ENCODE assay signal across 17 cellular contexts in genomic region chrX:1400049-1400448, GRCh38.
"Had no signal": no experiment of that assay in that cellular context is flagged by ENCODE, and none has a peak within 500 bp of the region (broad histone marks: within the 10 kb centered on the region; RNA-seq: fewer than 3 reads in every experiment).

No MANE protein-coding gene starts in this region.

- H3K27me3 ChIP-seq: gastrocnemius medialis, heart left ventricle, pancreas, transverse colon had no signal

- H3K9me3 Mint-ChIP-seq: activated CD4-positive, alpha-beta memory T cell treated with anti-CD3 and anti-CD28 coated beads, Interleukin-2, amount 10 ng/mL, durations not matched to agents 7 days and 5 days; activated naive CD4-positive, alpha-beta T cell treated with anti-CD3 and anti-CD28 coated beads, Interleukin-2, amount 50 U/mL, for 72 hours; activated T-helper 2 cell treated with anti-CD3 and anti-CD28 coated beads, Interferon-gamma antibody, Interleukin-2, Interleukin-4, amounts not matched to agents 10 μg/mL and 5 μg/mL and 100 μg/mL, durations not matched to agents 14 hours and 24 hours and 36 hours; brain; naive thymus-derived CD8-positive, alpha-beta T cell had no signal

- H3K27me3 Mint-ChIP-seq: activated CD4-positive, alpha-beta memory T cell treated with anti-CD3 and anti-CD28 coated beads, Interleukin-2, amount 10 ng/mL, durations not matched to agents 7 days and 5 days; activated CD4-positive, alpha-beta T cell treated with anti-CD3 and anti-CD28 coated beads for 36 hours; brain; naive thymus-derived CD8-positive, alpha-beta T cell had no signal

- H3K4me3 ChIP-seq: gastrocnemius medialis, heart left ventricle, pancreas, skin epidermis, transverse colon had no signal

- H3K27ac ChIP-seq: gastrocnemius medialis, heart left ventricle, pancreas, skin epidermis, transverse colon, WERI-Rb-1 had no signal

- H3K27ac Mint-ChIP-seq: activated CD4-positive, alpha-beta memory T cell treated with anti-CD3 and anti-CD28 coated beads, Interleukin-2, amount 10 ng/mL, durations not matched to agents 7 days and 5 days; activated CD4-positive, alpha-beta T cell treated with anti-CD3 and anti-CD28 coated beads for 36 hours; activated naive CD4-positive, alpha-beta T cell treated with anti-CD3 and anti-CD28 coated beads, Interleukin-2, amount 50 U/mL, for 72 hours; activated T-helper 2 cell treated with anti-CD3 and anti-CD28 coated beads, Interferon-gamma antibody, Interleukin-2, Interleukin-4, amounts not matched to agents 10 μg/mL and 5 μg/mL and 100 μg/mL, durations not matched to agents 14 hours and 24 hours and 36 hours; brain; naive thymus-derived CD8-positive, alpha-beta T cell had no signal

- ATAC-seq: activated CD4-positive, alpha-beta T cell treated with anti-CD3 and anti-CD28 coated beads for 36 hours; activated naive CD4-positive, alpha-beta T cell treated with anti-CD3 and anti-CD28 coated beads, Interleukin-2, amount 50 U/mL, for 72 hours; gastrocnemius medialis; heart left ventricle; naive thymus-derived CD8-positive, alpha-beta T cell; pancreas had no signal

- H3K9me3 ChIP-seq: gastrocnemius medialis, heart left ventricle, pancreas, transverse colon had no signal

- DNase-seq: activated CD4-positive, alpha-beta memory T cell treated with anti-CD3 and anti-CD28 coated beads, Interleukin-2, amount 10 ng/mL, durations not matched to agents 7 days and 5 days; activated CD4-positive, alpha-beta T cell treated with anti-CD3 and anti-CD28 coated beads for 36 hours; amygdala; gastrocnemius medialis; mesenchymal stem cell; SIG-M5; stimulated activated CD4-positive, alpha-beta T cell treated with anti-CD3 and anti-CD28 coated beads, Interleukin-4, amount 100 ng/mL, for 24 hours; stimulated activated naive CD4-positive, alpha-beta T cell treated with Interleukin-2 at 50 U/mL for 16 hours; transverse colon; WERI-Rb-1 had no signal

- H3K4me3 Mint-ChIP-seq: activated CD4-positive, alpha-beta memory T cell treated with anti-CD3 and anti-CD28 coated beads, Interleukin-2, amount 10 ng/mL, durations not matched to agents 7 days and 5 days; activated CD4-positive, alpha-beta T cell treated with anti-CD3 and anti-CD28 coated beads for 36 hours; brain; naive thymus-derived CD8-positive, alpha-beta T cell had no signal

- H3K4me1 ChIP-seq: gastrocnemius medialis, heart left ventricle, pancreas, transverse colon had no signal

- H3K36me3 ChIP-seq: pancreas had no signal
